ENCODE assay signal across 15 cellular contexts in genomic region chr7:31890198-31890597, GRCh38.
DNase-seq lines count a peak whose midpoint lies in the region; ATAC-seq, FAIRE-seq and TF ChIP-seq lines count a peak whose summit lies in the region.
"Had no signal": no experiment of that assay in that cellular context is flagged by ENCODE, and none has a peak within 500 bp of the region (broad histone marks: within the 10 kb centered on the region; RNA-seq: fewer than 3 reads in every experiment).

No MANE protein-coding gene starts in this region.

- no peak overlapping the region for H3K4me3 ChIP-seq in AG10803 (ENCODE audit: low read length)
- no peak overlapping the region for H3K4me3 ChIP-seq in IMR-90 (ENCODE audit: insufficient read depth, low read depth, low read length)
- H3K4me3 ChIP-seq in GM12878, result no peak overlapping the region
- H3K4me3 ChIP-seq: neural progenitor cell, spleen had no signal

- no peak for TF ChIP-seq EP300 in GM12878 (IDR thresholded peaks at IDR 0.05; ENCODE audit: borderline replicate concordance in 1 of 2, control insufficient read depth in 1 of 2, low read depth in 2 of 2, low read length in 2 of 2)

- POLR2A ChIA-PET in IMR-90 (lab: Charles Lee; ENCODE audit: unreplicated experiment), result no interaction called here
- POLR2A ChIA-PET in GM12878 (lab: Charles Lee), result no interaction called here
- POLR2A ChIA-PET in activated CD8-positive, alpha-beta T cell treated with anti-CD3 and anti-CD28 coated beads, Interleukin-2, amount 10 ng/mL, durations not matched to agents 7 days and 5 days (lab: Charles Lee), result no interaction called here

- H2BK120ac ChIP-seq in IMR-90 (ENCODE audit: low read depth, low read length), result peak overlapping the region; percentile 39

- H3K4me1 ChIP-seq in IMR-90 (ENCODE audit: control insufficient read depth, insufficient read depth, low read length), result peaks cover 16% of the 10 kb centered on the region; the same call in 1 of the 2 replicates
- H3K4me1 ChIP-seq in GM12878 (ENCODE audit: control insufficient read depth, insufficient read depth, low read length), result peaks cover 25% of the 10 kb centered on the region
- H3K4me1 ChIP-seq: spleen had no signal

- no peaks in the 10 kb centered on the region for H3K27me3 Mint-ChIP-seq in activated CD8-positive, alpha-beta T cell treated with anti-CD3 and anti-CD28 coated beads, Interleukin-2, amount 10 ng/mL, durations not matched to agents 7 days and 5 days (ENCODE audit: low read depth)
- H3K27me3 Mint-ChIP-seq: activated naive CD8-positive, alpha-beta T cell treated with anti-CD3 and anti-CD28 coated beads for 36 hours; central memory CD8-positive, alpha-beta T cell had no signal

- H2BK15ac ChIP-seq in IMR-90 (ENCODE audit: low read depth, low read length), result no peak overlapping the region

- FAIRE-seq in GM12878 (lab: Jason Lieb, UNC), result no peak

- no peak overlapping the region for H4K91ac ChIP-seq in IMR-90 (ENCODE audit: insufficient read depth, low read depth, low read length)

- TF ChIP-seq CTCF in AG10803 (conservative IDR thresholded peaks at IDR 0.05; ENCODE audit: low read length) (no peak), IMR-90 (conservative IDR thresholded peaks at IDR 0.05; ENCODE audit: low read depth, low read length) (no peak), GM12878 (IDR thresholded peaks at IDR 0.05 in 2 of 3, conservative IDR thresholded peaks at IDR 0.05 in 1 of 3; ENCODE audit: control insufficient read depth in 2 of 3, extremely low read depth in 1 of 3, insufficient read depth in 1 of 3, low read depth in 3 of 3, low read length in 3 of 3) (no peak)

- no peak overlapping the region for H3K4me3 Mint-ChIP-seq in activated CD8-positive, alpha-beta T cell treated with anti-CD3 and anti-CD28 coated beads, Interleukin-2, amount 10 ng/mL, durations not matched to agents 7 days and 5 days
- H3K4me3 Mint-ChIP-seq: activated naive CD8-positive, alpha-beta T cell treated with anti-CD3 and anti-CD28 coated beads for 36 hours; central memory CD8-positive, alpha-beta T cell; neural progenitor cell had no signal

- H3K4me2 ChIP-seq in IMR-90 (ENCODE audit: low read depth, low read length), result peak overlapping the region; percentile 76; the same call in 1 of the 2 replicates
- H3K4me2 ChIP-seq in GM12878 (ENCODE audit: control insufficient read depth, insufficient read depth), result no peak overlapping the region
- H3K4me2 ChIP-seq: neural progenitor cell had no signal

- DNase-seq in AG10803 (ENCODE audit: low read depth), result peak; percentile 38
- peak; percentile 33 for DNase-seq in IMR-90
- peak; percentile 39 for DNase-seq in GM12878 (ENCODE audit: low read depth, low spot score)
- peak; percentile 23 for DNase-seq in midbrain (lab: John Stamatoyannopoulos, UW)
- no peak for DNase-seq in DMS114 treated with DMSO at 0.1 percent for 48 hours (lab: John Stamatoyannopoulos, UW; ENCODE audit: unreplicated experiment)
- no peak for DNase-seq in activated CD4-positive, alpha-beta T cell treated with anti-CD3 and anti-CD28 coated beads, Interleukin-2, amount 50 U/mL, for 48 hours
- DNase-seq in activated CD8-positive, alpha-beta T cell treated with anti-CD3 and anti-CD28 coated beads, Interleukin-2, amount 10 ng/mL, durations not matched to agents 7 days and 5 days, result no peak
- DNase-seq: activated naive CD8-positive, alpha-beta T cell treated with anti-CD3 and anti-CD28 coated beads for 36 hours; NCI-H2029; NCI-H748 treated with DMSO at 0.1 percent for 48 hours; SHP77; spleen had no signal

- H3K9ac ChIP-seq in IMR-90 (ENCODE audit: low read depth, low read length) (no peak overlapping the region), GM12878 (ENCODE audit: control insufficient read depth, insufficient read depth, low read length) (no peak overlapping the region)
- H3K9ac ChIP-seq: neural progenitor cell had no signal

- H3K9me3 ChIP-seq in IMR-90 (ENCODE audit: control insufficient read depth, insufficient read depth, low read length) (no peaks in the 10 kb centered on the region), GM12878 (replicated peaks; ENCODE audit: control insufficient read depth, insufficient read depth, low read length) (peaks cover 8% of the 10 kb centered on the region; the same call in 2 of the 3 replicates)

- ATAC-seq in IMR-90 (ENCODE audit: low read depth) (0 out of 2 replicates have a peak, but pooled peaks have one; percentile 27), GM12878 (no peak), HG03108 (IDR thresholded peaks at IDR 0.05; ENCODE audit: unreplicated experiment) (no peak)
- no peak for ATAC-seq in activated CD8-positive, alpha-beta T cell treated with anti-CD3 and anti-CD28 coated beads, Interleukin-2, amount 10 ng/mL, durations not matched to agents 7 days and 5 days

- no peak for TF ChIP-seq POLR2A in IMR-90 (IDR thresholded peaks at IDR 0.05; ENCODE audit: low read depth, low read length)
- no peak for TF ChIP-seq POLR2A in GM12878 (IDR thresholded peaks at IDR 0.05; ENCODE audit: low read depth, low read length)

- H3K27me3 ChIP-seq in IMR-90 (ENCODE audit: control insufficient read depth, insufficient read depth, low read length) (no peaks in the 10 kb centered on the region), GM12878 (replicated peaks in 1 of 2; ENCODE audit: control insufficient read depth in 2 of 2, insufficient read depth in 2 of 2, low read length in 1 of 2) (no peaks in the 10 kb centered on the region)
- H3K27me3 ChIP-seq: neural progenitor cell, spleen had no signal

- dilution Hi-C loops in IMR-90 (cut with HindIII; ENCODE audit: low sequenced_read_pairs, unreplicated experiment), result no loop called here

- TF ChIP-seq RAD21 in IMR-90 (IDR thresholded peaks at IDR 0.05; ENCODE audit: low read length) (no peak), GM12878 (IDR thresholded peaks at IDR 0.05; ENCODE audit: insufficient read depth, low read depth, low read length) (no peak)

- no peak overlapping the region for H2AK9ac ChIP-seq in IMR-90 (replicated peaks; ENCODE audit: low read depth, low read length, poor library complexity)

- peaks cover 10 to 16% of the 10 kb centered on the region in 2 experiments; a peak in 3 of 4 replicates for H3K79me1 ChIP-seq in IMR-90 (ENCODE audit: low read depth in 1 of 2, low read length in 2 of 2)

- H3K9me1 ChIP-seq in IMR-90 (ENCODE audit: insufficient read depth, low read length), result peaks cover 3% of the 10 kb centered on the region; the same call in 1 of the 2 replicates

- H4K20me1 ChIP-seq in IMR-90 (ENCODE audit: insufficient read depth, low read length) (no peaks in the 10 kb centered on the region), GM12878 (ENCODE audit: control insufficient read depth, insufficient read depth) (no peaks in the 10 kb centered on the region)

- SMC1A ChIA-PET in GM12878 (lab: Charles Lee; ENCODE audit: uncharacterized antibody, unreplicated experiment), result interaction anchor here (0.6 to 6.4 kb wide), 5 partner anchors 13 to 276 kb away, joined by 3 to 66 read pairs (median 4); no protein-coding TSS in a partner anchor

- H3K23ac ChIP-seq in IMR-90 (ENCODE audit: low read depth, low read length), result 0 out of 2 replicates have a peak overlapping the region, but pooled peaks have one; percentile 23

- BruUV-seq in IMR-90 (replicated peaks; lab: Mats Ljungman, UMichigan), result no TSS peak
- BruUV-seq in GM12878 (replicated peaks; lab: Mats Ljungman, UMichigan), result no TSS peak

- peaks cover 3% of the 10 kb centered on the region for H3K9me3 Mint-ChIP-seq in activated CD8-positive, alpha-beta T cell treated with anti-CD3 and anti-CD28 coated beads, Interleukin-2, amount 10 ng/mL, durations not matched to agents 7 days and 5 days (ENCODE audit: insufficient read depth)

- WGBS in IMR-90 (ENCODE audit: extremely low coverage in 2 of 2, insufficient read length in 1 of 2), 2 experiments, result no CpG with 5 or more reads among the region's 3 CpGs
- 0% methylated on average over 3 of the region's 3 CpGs for WGBS in GM12878 (ENCODE audit: insufficient coverage, insufficient replicate concordance, low lambda C conversion rate, missing lambda C conversion rate)

- H2BK5ac ChIP-seq in IMR-90 (ENCODE audit: low read depth, low read length, poor library complexity, severe bottlenecking), result peak overlapping the region; percentile 62

- H2BK20ac ChIP-seq in IMR-90 (ENCODE audit: low read depth, low read length), result 0 out of 2 replicates have a peak overlapping the region, but pooled peaks have one; percentile 71

- H3K27ac ChIP-seq in IMR-90 (ENCODE audit: insufficient read depth, low read length), result peak overlapping the region; percentile 37; the same call in 1 of the 2 replicates
- H3K27ac ChIP-seq in GM12878 (ENCODE audit: control insufficient read depth, insufficient read depth), result no peak overlapping the region
- H3K27ac ChIP-seq: neural progenitor cell had no signal

- peak overlapping the region; percentile 14; the same call in 1 of the 2 replicates for H3K18ac ChIP-seq in IMR-90 (ENCODE audit: low read depth, low read length)

- H3K36me3 ChIP-seq in IMR-90 (ENCODE audit: control insufficient read depth, insufficient read depth, low read length) (no peaks in the 10 kb centered on the region), GM12878 (ENCODE audit: control insufficient read depth in 2 of 2, insufficient read depth in 2 of 2, low read length in 1 of 2) (no peaks in the 10 kb centered on the region)
- H3K36me3 ChIP-seq: neural progenitor cell, spleen had no signal

- 0 out of 4 replicates have a peak overlapping the region, but pooled peaks of 1 of the 2 experiments have one; percentile 35 for H4K8ac ChIP-seq in IMR-90 (ENCODE audit: low read depth in 2 of 2, low read length in 2 of 2)

- CTCF ChIA-PET in IMR-90 (lab: Yijun Ruan, JAX) (no interaction called here), GM12878 (lab: Yijun Ruan, JAX) (interaction anchor here (0.9 to 1.4 kb wide), 4 partner anchors 12 to 160 kb away, joined by 3 to 4 read pairs (median 4); no protein-coding TSS in a partner anchor)
- CTCF ChIA-PET in activated CD8-positive, alpha-beta T cell treated with anti-CD3 and anti-CD28 coated beads, Interleukin-2, amount 10 ng/mL, durations not matched to agents 7 days and 5 days (lab: Charles Lee), result no interaction called here

- RAD21 ChIA-PET in GM12878 (lab: Charles Lee; ENCODE audit: unreplicated experiment), result interaction anchor here (1.1 kb wide), 1 partner anchor 16 kb away, joined by 3 read pairs; no protein-coding TSS in a partner anchor

- no peak overlapping the region for H3K56ac ChIP-seq in IMR-90 (ENCODE audit: extremely low read depth, insufficient read depth, low read length)

- no peak overlapping the region for H3K27ac Mint-ChIP-seq in activated CD8-positive, alpha-beta T cell treated with anti-CD3 and anti-CD28 coated beads, Interleukin-2, amount 10 ng/mL, durations not matched to agents 7 days and 5 days
- H3K27ac Mint-ChIP-seq: activated naive CD8-positive, alpha-beta T cell treated with anti-CD3 and anti-CD28 coated beads for 36 hours; neural progenitor cell had no signal

- H2AFZ ChIP-seq in IMR-90 (replicated peaks; ENCODE audit: low read length, poor library complexity) (no peak overlapping the region), GM12878 (ENCODE audit: control insufficient read depth, low read depth, low read length) (no peak overlapping the region)
- H2AFZ ChIP-seq: neural progenitor cell had no signal

- H3K79me2 ChIP-seq in GM12878 (ENCODE audit: control insufficient read depth, insufficient read depth, low read length), result no peaks in the 10 kb centered on the region

- in situ Hi-C loops in IMR-90 (cut with MboI; ENCODE audit: low sequenced_read_pairs) (no loop called here), GM12878 (cut with MboI) (no loop called here)

- no peak overlapping the region; the same call in 1 of the 2 replicates for H2AK5ac ChIP-seq in IMR-90 (ENCODE audit: low read depth, low read length)

- peak overlapping the region; percentile 12; the same call in 1 of the 2 replicates for H4K5ac ChIP-seq in IMR-90 (ENCODE audit: low read depth, low read length)

- no peaks in the 10 kb centered on the region for H3K36me3 Mint-ChIP-seq in activated CD8-positive, alpha-beta T cell treated with anti-CD3 and anti-CD28 coated beads, Interleukin-2, amount 10 ng/mL, durations not matched to agents 7 days and 5 days (ENCODE audit: low read depth)
- H3K36me3 Mint-ChIP-seq: activated naive CD8-positive, alpha-beta T cell treated with anti-CD3 and anti-CD28 coated beads for 36 hours; neural progenitor cell had no signal

- H3K14ac ChIP-seq in IMR-90 (replicated peaks; ENCODE audit: low read depth, low read length), result peak overlapping the region; percentile 3; the same call in 1 of the 2 replicates

- no peaks in the 10 kb centered on the region for H3K4me1 Mint-ChIP-seq in activated CD8-positive, alpha-beta T cell treated with anti-CD3 and anti-CD28 coated beads, Interleukin-2, amount 10 ng/mL, durations not matched to agents 7 days and 5 days (ENCODE audit: low read depth)
- H3K4me1 Mint-ChIP-seq: activated naive CD8-positive, alpha-beta T cell treated with anti-CD3 and anti-CD28 coated beads for 36 hours; central memory CD8-positive, alpha-beta T cell had no signal

- no peak overlapping the region for H3K4ac ChIP-seq in IMR-90 (ENCODE audit: low read depth, low read length)

- intact Hi-C loops in IMR-90 (cut with micrococcal nuclease), result no loop called here
- intact Hi-C loops in GM12878 (cut with micrococcal nuclease; ENCODE audit: unreplicated experiment), result loop anchor here (5.0 kb wide), 1 partner anchor 63 kb away; no protein-coding TSS in a partner anchor

Comparison
In these comparisons a context has a peak if more than half of its experiments do, and no peak if none do; other contexts are left out.
1. DNase-seq: peak in AG10803 (single experiment), IMR-90 (single experiment), GM12878 (single experiment) and midbrain (single experiment); none in DMS114 treated with DMSO at 0.1 percent for 48 hours (single experiment), activated CD4-positive, alpha-beta T cell treated with anti-CD3 and anti-CD28 coated beads, Interleukin-2, amount 50 U/mL, for 48 hours (0 of 2) and activated CD8-positive, alpha-beta T cell treated with anti-CD3 and anti-CD28 coated beads, Interleukin-2, amount 10 ng/mL, durations not matched to agents 7 days and 5 days (single experiment).